Comparison of ENCODE assay signal across 1 cellular context in the genomic region with DNA sequence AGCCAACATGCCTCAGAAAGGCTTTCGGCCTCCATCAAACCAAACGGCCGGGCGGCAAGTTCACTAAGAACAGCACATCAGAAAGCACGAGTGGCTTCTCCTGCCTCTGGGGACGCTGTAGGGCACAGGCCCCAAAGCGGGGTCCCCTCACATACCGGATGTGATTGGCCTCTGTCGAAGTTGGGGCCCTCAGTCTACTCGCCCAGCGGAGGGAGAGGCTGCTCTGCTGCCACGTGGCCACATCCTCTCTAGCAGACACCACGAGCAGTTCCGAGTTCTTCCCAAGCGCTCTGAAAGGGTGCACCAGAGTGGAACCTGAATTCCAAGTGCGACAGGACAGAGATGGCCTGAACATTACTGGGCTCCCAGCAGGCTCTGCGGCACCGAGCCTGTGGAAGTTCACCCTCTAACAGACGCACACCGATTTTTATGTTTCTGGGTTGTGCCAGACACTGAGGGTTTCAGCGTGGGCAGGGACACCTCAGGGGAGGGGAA.
TF ChIP-seq lines count a peak whose summit lies in the region.

No MANE protein-coding gene starts in this region.

TF ChIP-seq in IMR-90, 13 proteins besides CTCF, POLR2A, EP300 and RAD21:
- no peak for TF ChIP-seq SMC3 (IDR thresholded peaks at IDR 0.05; ENCODE audit: low read depth, low read length)
- TF ChIP-seq MXI1 (IDR thresholded peaks at IDR 0.05; ENCODE audit: borderline replicate concordance, low read depth, low read length): no peak
- TF ChIP-seq RCOR1 (IDR thresholded peaks at IDR 0.05; ENCODE audit: insufficient replicate concordance, low read length): no peak
- TF ChIP-seq, protein P1, sequence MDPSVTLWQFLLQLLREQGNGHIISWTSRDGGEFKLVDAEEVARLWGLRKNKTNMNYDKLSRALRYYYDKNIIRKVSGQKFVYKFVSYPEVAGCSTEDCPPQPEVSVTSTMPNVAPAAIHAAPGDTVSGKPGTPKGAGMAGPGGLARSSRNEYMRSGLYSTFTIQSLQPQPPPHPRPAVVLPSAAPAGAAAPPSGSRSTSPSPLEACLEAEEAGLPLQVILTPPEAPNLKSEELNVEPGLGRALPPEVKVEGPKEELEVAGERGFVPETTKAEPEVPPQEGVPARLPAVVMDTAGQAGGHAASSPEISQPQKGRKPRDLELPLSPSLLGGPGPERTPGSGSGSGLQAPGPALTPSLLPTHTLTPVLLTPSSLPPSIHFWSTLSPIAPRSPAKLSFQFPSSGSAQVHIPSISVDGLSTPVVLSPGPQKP (IDR thresholded peaks at IDR 0.05; ENCODE audit: borderline replicate concordance, low read depth, low read length): no peak
- no peak for TF ChIP-seq MAFK (IDR thresholded peaks at IDR 0.05; ENCODE audit: low read depth, low read length)
- TF ChIP-seq CEBPB (IDR thresholded peaks at IDR 0.05; ENCODE audit: low read depth, low read length): no peak
- TF ChIP-seq, protein P2, sequence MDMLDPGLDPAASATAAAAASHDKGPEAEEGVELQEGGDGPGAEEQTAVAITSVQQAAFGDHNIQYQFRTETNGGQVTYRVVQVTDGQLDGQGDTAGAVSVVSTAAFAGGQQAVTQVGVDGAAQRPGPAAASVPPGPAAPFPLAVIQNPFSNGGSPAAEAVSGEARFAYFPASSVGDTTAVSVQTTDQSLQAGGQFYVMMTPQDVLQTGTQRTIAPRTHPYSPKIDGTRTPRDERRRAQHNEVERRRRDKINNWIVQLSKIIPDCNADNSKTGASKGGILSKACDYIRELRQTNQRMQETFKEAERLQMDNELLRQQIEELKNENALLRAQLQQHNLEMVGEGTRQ (IDR thresholded peaks at IDR 0.05; ENCODE audit: low read depth, low read length): no peak
- no peak for TF ChIP-seq FOS (IDR thresholded peaks at IDR 0.05; ENCODE audit: low read depth, low read length)
- TF ChIP-seq RFX5 (IDR thresholded peaks at IDR 0.05; ENCODE audit: low read depth, low read length): no peak
- TF ChIP-seq NFE2L2 (IDR thresholded peaks at IDR 0.05; ENCODE audit: low read depth, low read length): no peak
- no peak for TF ChIP-seq MAZ (IDR thresholded peaks at IDR 0.05; ENCODE audit: borderline replicate concordance, low read depth, low read length)
- no peak for TF ChIP-seq CHD1 (IDR thresholded peaks at IDR 0.05; ENCODE audit: low read depth, low read length)
